In the genomic region with DNA sequence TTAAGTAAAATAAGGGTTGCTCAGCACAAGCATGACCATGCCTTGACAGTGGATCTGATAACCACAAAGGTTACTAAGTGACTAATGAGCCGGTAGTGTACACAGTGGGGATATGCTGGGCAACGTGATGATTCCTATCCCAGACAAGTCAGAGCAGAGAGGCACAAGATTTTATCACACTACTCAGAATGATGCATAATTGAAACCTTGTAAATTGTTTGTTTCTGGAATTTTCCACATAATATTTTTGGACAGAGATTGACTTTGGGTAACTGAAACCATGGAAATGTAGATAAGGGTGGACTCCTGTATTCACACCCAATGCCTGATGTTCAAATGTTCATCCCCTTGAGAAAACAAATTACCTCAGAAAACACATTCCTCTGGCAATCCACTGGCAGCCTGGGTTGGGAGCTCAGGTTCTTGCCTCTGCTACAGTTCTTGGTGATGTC, we compare ENCODE assay signal across 8 cellular contexts. TPM values are rescaled to one million over a fixed set of nuclear protein-coding genes. Genes with fewer than 3 reads are reported as not detected.
A peak's percentile ranks its signal among the peaks of the same experiment; 100 is the strongest.
DNase-seq lines count a peak whose midpoint lies in the region; ATAC-seq and TF ChIP-seq lines count a peak whose summit lies in the region.

No MANE protein-coding gene starts in this region.

- intact Hi-C loops in CD4-positive, alpha-beta T cell (cut with DNase I, micrococcal nuclease): loop anchor here (2.0 to 10.0 kb wide), 4 partner anchors 17 to 279 kb away; a partner anchor contains a TSS

- no peaks in the 10 kb centered on the region for H3K36me3 Mint-ChIP-seq in CD4-positive, alpha-beta T cell (ENCODE audit: low read depth)

- CTCF ChIA-PET in CD4-positive, alpha-beta T cell (lab: Charles Lee): no interaction called here
- CTCF ChIA-PET in HEK293T (lab: Yijun Ruan, JAX): interaction anchor here (0.7 kb wide), 1 partner anchor 174 kb away, joined by 3 read pairs; no protein-coding TSS in a partner anchor

- no peak overlapping the region for H3K27ac Mint-ChIP-seq in CD4-positive, alpha-beta T cell

- H3K27me3 Mint-ChIP-seq in CD4-positive, alpha-beta T cell: no peaks in the 10 kb centered on the region

- no peaks in the 10 kb centered on the region for H3K9me3 Mint-ChIP-seq in CD4-positive, alpha-beta T cell

- peaks cover 49% of the 10 kb centered on the region for H3K4me1 Mint-ChIP-seq in CD4-positive, alpha-beta T cell (ENCODE audit: low read depth)

- H3K27ac ChIP-seq in CD4-positive, alpha-beta T cell (ENCODE audit: low read depth, low read length): no peak overlapping the region
- no peak overlapping the region for H3K27ac ChIP-seq in SJCRH30

- peaks cover 17% of the 10 kb centered on the region for H3K4me1 ChIP-seq in SJCRH30

- H3K4me3 Mint-ChIP-seq in CD4-positive, alpha-beta T cell: no peak overlapping the region

- H3K4me3 ChIP-seq in epithelial cell of esophagus (ENCODE audit: low read length) (no peak overlapping the region), SJCRH30 (no peak overlapping the region)

- POLR2A ChIA-PET in CD4-positive, alpha-beta T cell (lab: Charles Lee): no interaction called here
- POLR2A ChIA-PET in HEK293T (lab: Yijun Ruan, JAX): no interaction called here

- H3K27me3 ChIP-seq in CD4-positive, alpha-beta T cell (ENCODE audit: control insufficient read depth, insufficient read depth, low read length): no peaks in the 10 kb centered on the region
- no peaks in the 10 kb centered on the region for H3K27me3 ChIP-seq in SJCRH30

- H3K36me3 ChIP-seq in SJCRH30: no peaks in the 10 kb centered on the region

- no peak for TF ChIP-seq CTCF in CD4-positive, alpha-beta T cell (IDR thresholded peaks at IDR 0.05)
- no peak for TF ChIP-seq CTCF in epithelial cell of esophagus (IDR thresholded peaks at IDR 0.05; ENCODE audit: insufficient read depth, low read depth, low read length, missing control alignments)

- DNase-seq in CD4-positive, alpha-beta T cell: no peak
- DNase-seq in epithelial cell of esophagus (ENCODE audit: low read depth) (peak; percentile 97), HEK293T (ENCODE audit: extremely low spot score) (no peak), NCI-H2171 (lab: John Stamatoyannopoulos, UW) (no peak), SJCRH30 (no peak)
- no peak for DNase-seq in effector CD4-positive, alpha-beta T cell

- peak; percentile 30 for ATAC-seq in CD4-positive, alpha-beta T cell (ENCODE audit: poor library complexity)
- ATAC-seq in GM19455 (IDR thresholded peaks at IDR 0.05; ENCODE audit: unreplicated experiment): peak; percentile 76
- ATAC-seq in HG03521 (IDR thresholded peaks at IDR 0.05; ENCODE audit: unreplicated experiment): peak; percentile 74

- H3K9me3 ChIP-seq in CD4-positive, alpha-beta T cell (ENCODE audit: control insufficient read depth, low read length): no peaks in the 10 kb centered on the region
- no peaks in the 10 kb centered on the region for H3K9me3 ChIP-seq in SJCRH30 (replicated peaks)

TF ChIP-seq in HEK293T, 16 proteins besides CTCF, POLR2A, EP300 and RAD21:
- no peak for TF ChIP-seq L3MBTL2 (conservative IDR thresholded peaks at IDR 0.05)
- TF ChIP-seq ELF4 (IDR thresholded peaks at IDR 0.05): no peak
- no peak for TF ChIP-seq SP1 (IDR thresholded peaks at IDR 0.05)
- TF ChIP-seq FOXM1 (IDR thresholded peaks at IDR 0.05; ENCODE audit: borderline replicate concordance): no peak
- no peak for TF ChIP-seq NFRKB (IDR thresholded peaks at IDR 0.05)
- TF ChIP-seq, protein P1, sequence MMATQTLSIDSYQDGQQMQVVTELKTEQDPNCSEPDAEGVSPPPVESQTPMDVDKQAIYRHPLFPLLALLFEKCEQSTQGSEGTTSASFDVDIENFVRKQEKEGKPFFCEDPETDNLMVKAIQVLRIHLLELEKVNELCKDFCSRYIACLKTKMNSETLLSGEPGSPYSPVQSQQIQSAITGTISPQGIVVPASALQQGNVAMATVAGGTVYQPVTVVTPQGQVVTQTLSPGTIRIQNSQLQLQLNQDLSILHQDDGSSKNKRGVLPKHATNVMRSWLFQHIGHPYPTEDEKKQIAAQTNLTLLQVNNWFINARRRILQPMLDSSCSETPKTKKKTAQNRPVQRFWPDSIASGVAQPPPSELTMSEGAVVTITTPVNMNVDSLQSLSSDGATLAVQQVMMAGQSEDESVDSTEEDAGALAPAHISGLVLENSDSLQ (IDR thresholded peaks at IDR 0.05): no peak
- no peak for TF ChIP-seq ARNT (IDR thresholded peaks at IDR 0.05)
- no peak for TF ChIP-seq LEF1 (IDR thresholded peaks at IDR 0.05; ENCODE audit: borderline replicate concordance)
- no peak for TF ChIP-seq SUZ12 (IDR thresholded peaks at IDR 0.05)
- TF ChIP-seq FOXA1 (IDR thresholded peaks at IDR 0.05): no peak
- TF ChIP-seq BHLHE40 (IDR thresholded peaks at IDR 0.05; ENCODE audit: borderline replicate concordance): no peak

RNA-seq across cellular contexts. Expression of a gene that starts 16.2 kb away (rescaled TPM):
- total RNA-seq in CD4-positive, alpha-beta T cell: 10 to 100 TPM; 45.0 to 47.4 TPM
- 7.9 and 8.5 TPM in 2 replicates for total RNA-seq in SJCRH30 (2014; rRNA removed; shearing (Covaris generic))

RNA-seq across cellular contexts. Expression of a gene that starts 52.4 kb away (rescaled TPM):
- 10 to 100 TPM; 56.6 to 61.4 TPM for total RNA-seq in CD4-positive, alpha-beta T cell
- total RNA-seq in SJCRH30 (2014; rRNA removed; shearing (Covaris generic)): 4.2 and 6.7 TPM in 2 replicates
